11 cellular contexts compared by ENCODE assay signal in the genomic region with DNA sequence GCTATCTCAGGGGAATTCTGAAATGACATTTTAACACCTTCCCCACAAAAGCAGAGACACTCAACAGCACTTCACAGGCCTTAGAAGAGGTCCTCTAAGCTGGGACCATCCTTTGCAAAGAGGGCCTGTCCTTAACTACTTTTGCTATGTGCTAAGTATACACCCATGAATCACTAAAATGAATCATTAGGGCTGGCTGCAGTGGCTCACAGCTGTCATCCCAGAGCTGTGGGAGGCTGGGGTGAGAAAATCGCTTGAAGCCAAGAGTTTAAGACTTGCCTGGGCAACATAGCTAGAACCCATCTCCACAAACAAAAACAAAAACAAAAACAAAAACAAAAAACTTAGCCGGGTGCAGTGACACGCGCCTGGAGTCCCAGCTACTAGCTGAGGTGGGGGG. TPM values are rescaled to one million over a fixed set of nuclear protein-coding genes. Genes with fewer than 3 reads are reported as not detected.
DNase-seq lines count a peak whose midpoint lies in the region; ATAC-seq and TF ChIP-seq lines count a peak whose summit lies in the region.
"Had no signal": no experiment of that assay in that cellular context is flagged by ENCODE, and none has a peak within 500 bp of the region (broad histone marks: within the 10 kb centered on the region; RNA-seq: fewer than 3 reads in every experiment).

No MANE protein-coding gene starts in this region.

- H3K27me3 ChIP-seq in dorsolateral prefrontal cortex = no peaks in the 10 kb centered on the region

- peaks cover 2% of the 10 kb centered on the region for H3K4me1 Mint-ChIP-seq in T-helper 2 cell treated with Interferon-gamma antibody and Interleukin-4, amounts not matched to agents 5 μg/mL and 100 μg/mL, for 36 hours (ENCODE audit: low read depth)
- H3K4me1 Mint-ChIP-seq: immature natural killer cell had no signal

- no peaks in the 10 kb centered on the region for H3K27me3 Mint-ChIP-seq in T-helper 2 cell treated with Interferon-gamma antibody and Interleukin-4, amounts not matched to agents 5 μg/mL and 100 μg/mL, for 36 hours (ENCODE audit: low read depth)

- TF ChIP-seq CTCF in dorsolateral prefrontal cortex (IDR thresholded peaks at IDR 0.05 in 54 of 56, conservative IDR thresholded peaks at IDR 0.05 in 2 of 56; ENCODE audit: low read depth in 1 of 56, partially characterized antibody in 56 of 56) = no peak

- H3K4me3 ChIP-seq in dorsolateral prefrontal cortex (no peak overlapping the region), skeletal muscle cell (ENCODE audit: low read depth, low read length) (no peak overlapping the region)

- DNase-seq in T-helper 2 cell treated with Interferon-gamma antibody and Interleukin-4, amounts not matched to agents 5 μg/mL and 100 μg/mL, for 36 hours (ENCODE audit: low spot score) = peak; percentile 10
- no peak for DNase-seq in T-helper 2 cell
- DNase-seq in NOMO-1 (lab: John Stamatoyannopoulos, UW; ENCODE audit: unreplicated experiment in 2 of 2) = peak; percentile 39 to 58
- peak in 6 of 10 donors; percentile 22 to 70 (median 60) for DNase-seq in dorsolateral prefrontal cortex
- peak; percentile 63 for DNase-seq in skeletal muscle cell (ENCODE audit: low read depth)
- DNase-seq in SK-N-DZ (ENCODE audit: low spot score) = no peak
- DNase-seq: immature natural killer cell, MM.1S had no signal

- no peak overlapping the region for H3K4me3 Mint-ChIP-seq in T-helper 2 cell treated with Interferon-gamma antibody and Interleukin-4, amounts not matched to agents 5 μg/mL and 100 μg/mL, for 36 hours
- H3K4me3 Mint-ChIP-seq: immature natural killer cell had no signal

- no peaks in the 10 kb centered on the region for H3K9me3 Mint-ChIP-seq in T-helper 2 cell treated with Interferon-gamma antibody and Interleukin-4, amounts not matched to agents 5 μg/mL and 100 μg/mL, for 36 hours
- H3K9me3 Mint-ChIP-seq: immature natural killer cell had no signal

- H3K36me3 Mint-ChIP-seq in T-helper 2 cell treated with Interferon-gamma antibody and Interleukin-4, amounts not matched to agents 5 μg/mL and 100 μg/mL, for 36 hours (ENCODE audit: low read depth) = peaks cover 19% of the 10 kb centered on the region

- H3K27ac Mint-ChIP-seq in T-helper 2 cell treated with Interferon-gamma antibody and Interleukin-4, amounts not matched to agents 5 μg/mL and 100 μg/mL, for 36 hours = no peak overlapping the region

- ATAC-seq in HG03442 (IDR thresholded peaks at IDR 0.05; ENCODE audit: unreplicated experiment) (no peak), HG03354 (IDR thresholded peaks at IDR 0.05; ENCODE audit: poor library complexity, severe bottlenecking, unreplicated experiment) (no peak)

- H3K27ac ChIP-seq in dorsolateral prefrontal cortex = peak overlapping the region in 50 of 59 donors; percentile 8 to 83 (median 50)
- H3K27ac ChIP-seq: C4-2B had no signal

- intact Hi-C loops in dorsolateral prefrontal cortex (cut with DNase I) = loop anchor here in 1 of 2 donors (10.0 kb wide), 1 partner anchor 79 kb away; no protein-coding TSS in a partner anchor

RNA-seq across cellular contexts. Expression of a gene that starts 53.9 kb away (rescaled TPM):
- total RNA-seq in dorsolateral prefrontal cortex = 10 to 100 TPM in 96 of 120 experiments, 1 to 10 TPM in 24; 5.1 to 21.8 (median 12.7) TPM
- 5.7 and 8.8 TPM in 2 replicates for polyA plus RNA-seq in SK-N-DZ (2014; cell fraction: cytosol; rRNA removed)
- polyA plus RNA-seq in SK-N-DZ (2014; cell fraction: nucleus; rRNA removed) = 27.5 and 31.1 TPM in 2 replicates

Comparison
In these comparisons a context has a peak if more than half of its experiments do, and no peak if none do; other contexts are left out.
1. DNase-seq: peak in T-helper 2 cell treated with Interferon-gamma antibody and Interleukin-4, amounts not matched to agents 5 μg/mL and 100 μg/mL, for 36 hours (single experiment), NOMO-1 (2 of 2), dorsolateral prefrontal cortex (6 of 10) and skeletal muscle cell (single experiment); none in T-helper 2 cell (0 of 5) and SK-N-DZ (single experiment).